In the genomic region with DNA sequence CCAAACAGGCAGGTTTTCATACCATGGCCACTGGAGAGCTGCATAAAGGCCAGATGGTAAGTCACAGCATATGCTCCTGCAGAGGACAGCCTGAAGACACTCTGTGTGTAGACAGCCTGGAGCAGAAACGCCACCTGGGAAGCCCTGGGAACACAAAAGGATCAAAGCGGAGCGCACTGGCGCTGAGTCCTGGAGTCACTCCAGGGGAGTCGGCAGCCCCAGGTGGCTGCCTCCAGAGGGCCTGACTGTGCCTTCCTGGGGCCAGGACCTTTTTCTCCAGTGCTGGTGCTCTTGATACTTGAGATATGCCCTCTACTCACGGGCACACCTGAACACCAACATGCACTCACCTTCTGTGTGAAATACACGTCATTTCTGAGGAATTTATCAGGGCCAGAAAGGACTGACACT, we compare ENCODE assay signal across 20 cellular contexts. TPM values are rescaled to one million over a fixed set of nuclear protein-coding genes. Genes with fewer than 3 reads are reported as not detected.
DNase-seq lines count a peak whose midpoint lies in the region; ATAC-seq and TF ChIP-seq lines count a peak whose summit lies in the region.
"Had no signal": no experiment of that assay in that cellular context is flagged by ENCODE, and none has a peak within 500 bp of the region (broad histone marks: within the 10 kb centered on the region; RNA-seq: fewer than 3 reads in every experiment).

No MANE protein-coding gene starts in this region.

- H3K27ac ChIP-seq in endodermal cell (ENCODE audit: low read depth, low read length) (no peak overlapping the region), stomach (no peak overlapping the region)
- H3K27ac ChIP-seq: HL-60, SK-N-MC had no signal

- WGBS in endodermal cell (ENCODE audit: insufficient coverage in 1 of 2, insufficient read length in 1 of 2), 2 experiments, result 67 to 72% methylated on average over 4 to 7 of the region's 7 CpGs
- WGBS in stomach, 5 donors, result 24 to 53% (median 31%) methylated on average over 7 of the region's 7 CpGs

- H3K27me3 Mint-ChIP-seq in endodermal cell (ENCODE audit: insufficient read depth), result peaks cover 26% of the 10 kb centered on the region

- intact Hi-C loops in stomach (cut with DNase I; ENCODE audit: low total_unique reads), result no loop called here

- H3K27me3 ChIP-seq in endodermal cell (ENCODE audit: control insufficient read depth, insufficient read depth, low read length, poor library complexity, severe bottlenecking), result peaks cover 19% of the 10 kb centered on the region
- peaks cover 0 to 8% (median 0%) of the 10 kb centered on the region in 3 donors for H3K27me3 ChIP-seq in stomach

- TF ChIP-seq CTCF in endodermal cell (conservative IDR thresholded peaks at IDR 0.05), result peak; percentile 37
- no peak for TF ChIP-seq CTCF in stomach (IDR thresholded peaks at IDR 0.05)

- H3K36me3 Mint-ChIP-seq in endodermal cell (ENCODE audit: low read depth), result no peaks in the 10 kb centered on the region
- H3K36me3 Mint-ChIP-seq: CD4-positive, alpha-beta memory T cell; natural killer cell treated with Interleukin-12 subunit alpha and Interleukin-12 subunit beta and Interleukin-15 and Interleukin-18, amount 100 ng/mL, for 72 hours had no signal

- ATAC-seq in HG02973 (IDR thresholded peaks at IDR 0.05; ENCODE audit: unreplicated experiment) (no peak), GM21619 (IDR thresholded peaks at IDR 0.05; ENCODE audit: unreplicated experiment) (no peak), HG02970 (IDR thresholded peaks at IDR 0.05; ENCODE audit: low FRiP score, unreplicated experiment) (no peak)

- peak overlapping the region; percentile 27 for H3K27ac Mint-ChIP-seq in endodermal cell
- H3K27ac Mint-ChIP-seq: activated T-helper 17 cell treated with anti-CD3 and anti-CD28 coated beads, Interleukin-2, amount 50 U/mL, for 72 hours; natural killer cell treated with Interleukin-12 subunit alpha and Interleukin-12 subunit beta and Interleukin-15 and Interleukin-18, amount 100 ng/mL, for 72 hours had no signal

- no peak overlapping the region for H3K4me3 ChIP-seq in endodermal cell (ENCODE audit: low read length)
- H3K4me3 ChIP-seq in stomach, result no peak overlapping the region
- H3K4me3 ChIP-seq: SK-N-MC had no signal

- H3K9me3 Mint-ChIP-seq in endodermal cell, result no peaks in the 10 kb centered on the region
- H3K9me3 Mint-ChIP-seq: activated T-helper 17 cell treated with anti-CD3 and anti-CD28 coated beads, Interleukin-2, amount 50 U/mL, for 72 hours; CD4-positive, alpha-beta memory T cell; natural killer cell treated with Interleukin-12 subunit alpha and Interleukin-12 subunit beta and Interleukin-15 and Interleukin-18, amount 100 ng/mL, for 72 hours had no signal

- H3K36me3 ChIP-seq in endodermal cell (ENCODE audit: control insufficient read depth, insufficient read depth, low read length) (no peaks in the 10 kb centered on the region), stomach (no peaks in the 10 kb centered on the region)

- H3K9ac ChIP-seq in endodermal cell (ENCODE audit: extremely low read depth, low read length, poor library complexity, severe bottlenecking), result no peak overlapping the region

- H3K9me3 ChIP-seq in endodermal cell (ENCODE audit: control insufficient read depth, low read length), result no peaks in the 10 kb centered on the region
- H3K9me3 ChIP-seq in stomach, result no peaks in the 10 kb centered on the region

- no peak for TF ChIP-seq POLR2A in stomach (IDR thresholded peaks at IDR 0.05)

- H3K4me1 ChIP-seq in endodermal cell (ENCODE audit: control insufficient read depth, insufficient read depth, low read length), result peaks cover 2% of the 10 kb centered on the region
- H3K4me1 ChIP-seq in stomach, result no peaks in the 10 kb centered on the region

- DNase-seq in NCI-H82 (lab: John Stamatoyannopoulos, UW), result peak; percentile 56
- no peak for DNase-seq in NCI-H82 treated with DMSO at 0.1 percent for 48 hours (lab: John Stamatoyannopoulos, UW; ENCODE audit: unreplicated experiment)
- peak; percentile 68 for DNase-seq in NCI-H1694 treated with DMSO at 0.1 percent for 48 hours (lab: John Stamatoyannopoulos, UW)
- peak; percentile 77 for DNase-seq in endodermal cell
- peak; percentile 58 for DNase-seq in stomach
- DNase-seq: CD4-positive, alpha-beta memory T cell; KG1; NCI-H2029 treated with DMSO at 0.1 percent for 48 hours; stimulated activated CD4-positive, alpha-beta T cell treated with anti-CD3 and anti-CD28 coated beads, Interleukin-15, amount 100 ng/mL, for 24 hours had no signal

- H3K4me3 Mint-ChIP-seq in endodermal cell, result no peak overlapping the region
- H3K4me3 Mint-ChIP-seq: activated T-helper 17 cell treated with anti-CD3 and anti-CD28 coated beads, Interleukin-2, amount 50 U/mL, for 72 hours; CD4-positive, alpha-beta memory T cell; natural killer cell treated with Interleukin-12 subunit alpha and Interleukin-12 subunit beta and Interleukin-15 and Interleukin-18, amount 100 ng/mL, for 72 hours had no signal

- peaks cover 28% of the 10 kb centered on the region for H3K4me1 Mint-ChIP-seq in endodermal cell
- H3K4me1 Mint-ChIP-seq: activated T-helper 17 cell treated with anti-CD3 and anti-CD28 coated beads, Interleukin-2, amount 50 U/mL, for 72 hours; CD4-positive, alpha-beta memory T cell had no signal

- TF ChIP-seq EP300 in stomach (IDR thresholded peaks at IDR 0.05), result no peak

RNA-seq across cellular contexts. Expression of a gene that starts 34.0 kb away (rescaled TPM):
- total RNA-seq in endodermal cell, result under 1 TPM in 1 of 2 donors, not detected in 1; 0.73 TPM
- polyA plus RNA-seq in endodermal cell (2013, experiment 1 of 2), result 10.3 TPM
- 8.7 TPM for polyA plus RNA-seq in endodermal cell (2013, experiment 2 of 2)
- not detected for total RNA-seq in stomach
- not detected for polyA plus RNA-seq in stomach
- total RNA-seq: frontal cortex, lung microvascular endothelial cell, renal cortical epithelial cell had no signal
- polyA plus RNA-seq: AG04450 had no signal
